In genomic region chr1:109370712-109371270, GRCh38 we compare ENCODE assay signal across 9 cellular contexts. TPM values are rescaled to one million over a fixed set of nuclear protein-coding genes. Genes with fewer than 3 reads are reported as not detected.
DNase-seq lines count a peak whose midpoint lies in the region; ATAC-seq and TF ChIP-seq lines count a peak whose summit lies in the region.
"Had no signal": no experiment of that assay in that cellular context is flagged by ENCODE, and none has a peak within 500 bp of the region (broad histone marks: within the 10 kb centered on the region; RNA-seq: fewer than 3 reads in every experiment).

No MANE protein-coding gene starts in this region.

- no peak overlapping the region for H2BK120ac ChIP-seq in mesenchymal stem cell (ENCODE audit: low read depth, low read length)

- no peak overlapping the region for H3K23ac ChIP-seq in mesenchymal stem cell (ENCODE audit: low read length in 2 of 2)

- intact Hi-C loops in natural killer cell (cut with micrococcal nuclease) = no loop called here

- H3K4me3 Mint-ChIP-seq in natural killer cell treated with Interleukin-12 subunit alpha and Interleukin-12 subunit beta and Interleukin-15 and Interleukin-18, amount 100 ng/mL, for 72 hours = peak overlapping the region; percentile 2
- no peak overlapping the region for H3K4me3 Mint-ChIP-seq in natural killer cell
- H3K4me3 Mint-ChIP-seq in brain = peak overlapping the region in 1 of 5 experiments; percentile 70

- H2AFZ ChIP-seq in mesenchymal stem cell (ENCODE audit: low read depth, low read length) = no peak overlapping the region

- peaks cover 0 to 7% of the 10 kb centered on the region in 2 experiments for H3K36me3 ChIP-seq in mesenchymal stem cell (ENCODE audit: control insufficient read depth in 1 of 2, insufficient read depth in 2 of 2, low read depth in 1 of 2, low read length in 2 of 2)

- H3K4me1 ChIP-seq in mesenchymal stem cell (ENCODE audit: control insufficient read depth, insufficient read depth, low read depth, low read length) = peaks cover 7% of the 10 kb centered on the region

- no peak for ATAC-seq in natural killer cell treated with Interleukin-12 subunit alpha and Interleukin-12 subunit beta and Interleukin-15 and Interleukin-18, amount 100 ng/mL, for 72 hours
- ATAC-seq in natural killer cell (no peak), HG02970 (IDR thresholded peaks at IDR 0.05; ENCODE audit: low FRiP score, unreplicated experiment) (no peak), GM21447 (IDR thresholded peaks at IDR 0.05; ENCODE audit: unreplicated experiment) (no peak), HG02885 (IDR thresholded peaks at IDR 0.05; ENCODE audit: poor library complexity, unreplicated experiment) (no peak)

- H2AK5ac ChIP-seq in mesenchymal stem cell (ENCODE audit: low read length, severe bottlenecking) = no peak overlapping the region

- peak overlapping the region; percentile 80 for H2BK5ac ChIP-seq in mesenchymal stem cell (ENCODE audit: low read depth, low read length, poor library complexity, severe bottlenecking)

- H4K91ac ChIP-seq in mesenchymal stem cell (ENCODE audit: low read length) = no peak overlapping the region

- WGBS in mesenchymal stem cell = under 1% methylated on average over 7 of the region's 7 CpGs

- H3K4me2 ChIP-seq in mesenchymal stem cell (ENCODE audit: low read length, poor library complexity, severe bottlenecking) = peak overlapping the region; percentile 12

- peaks cover 11 to 25% of the 10 kb centered on the region in 2 donors for H3K27me3 Mint-ChIP-seq in natural killer cell treated with Interleukin-12 subunit alpha and Interleukin-12 subunit beta and Interleukin-15 and Interleukin-18, amount 100 ng/mL, for 72 hours
- peaks cover 0 to 8% of the 10 kb centered on the region in 2 donors for H3K27me3 Mint-ChIP-seq in natural killer cell (ENCODE audit: low read depth in 2 of 2)
- no peaks in the 10 kb centered on the region for H3K27me3 Mint-ChIP-seq in brain

- H3K18ac ChIP-seq in mesenchymal stem cell (ENCODE audit: low read depth in 1 of 2, low read length in 2 of 2) = peak overlapping the region; percentile 66 to 68

- H3K36me3 Mint-ChIP-seq in natural killer cell treated with Interleukin-12 subunit alpha and Interleukin-12 subunit beta and Interleukin-15 and Interleukin-18, amount 100 ng/mL, for 72 hours = no peaks in the 10 kb centered on the region
- H3K36me3 Mint-ChIP-seq in natural killer cell (no peaks in the 10 kb centered on the region), brain (peaks cover 47% of the 10 kb centered on the region)

- no peak for DNase-seq in natural killer cell treated with Interleukin-12 subunit alpha and Interleukin-12 subunit beta and Interleukin-15 and Interleukin-18, amount 100 ng/mL, for 72 hours (ENCODE audit: low spot score)
- DNase-seq in natural killer cell = no peak
- DNase-seq in mesenchymal stem cell = peak; percentile 93
- no peak for DNase-seq in NCI-H146 (lab: John Stamatoyannopoulos, UW)
- DNase-seq: glutamatergic neuron had no signal

- peak overlapping the region in 1 of 2 experiments; percentile 12 for H3K4me3 ChIP-seq in mesenchymal stem cell (ENCODE audit: insufficient read depth in 1 of 2, low read depth in 1 of 2, low read length in 2 of 2)

- H3K27ac ChIP-seq in mesenchymal stem cell (ENCODE audit: low read length, poor library complexity, severe bottlenecking) = peak overlapping the region; percentile 99

- peak overlapping the region in 1 of 2 experiments; percentile 79 for H3K4ac ChIP-seq in mesenchymal stem cell (ENCODE audit: low read depth in 1 of 2, low read length in 2 of 2)

- peak overlapping the region in 1 of 2 donors; percentile 38 for H3K27ac Mint-ChIP-seq in natural killer cell treated with Interleukin-12 subunit alpha and Interleukin-12 subunit beta and Interleukin-15 and Interleukin-18, amount 100 ng/mL, for 72 hours
- no peak overlapping the region for H3K27ac Mint-ChIP-seq in natural killer cell
- peak overlapping the region in 3 of 5 experiments; percentile 66 to 92 (median 77) for H3K27ac Mint-ChIP-seq in brain

- no peak overlapping the region for H3K14ac ChIP-seq in mesenchymal stem cell (ENCODE audit: low read length in 2 of 2)

- no peaks in the 10 kb centered on the region for H3K27me3 ChIP-seq in mesenchymal stem cell (ENCODE audit: control insufficient read depth in 1 of 2, insufficient read depth in 1 of 2, low read length in 2 of 2)

- peaks cover 8 to 9% of the 10 kb centered on the region in 2 donors for H3K4me1 Mint-ChIP-seq in natural killer cell treated with Interleukin-12 subunit alpha and Interleukin-12 subunit beta and Interleukin-15 and Interleukin-18, amount 100 ng/mL, for 72 hours (ENCODE audit: low read depth in 2 of 2)
- H3K4me1 Mint-ChIP-seq in natural killer cell (peaks cover 8% of the 10 kb centered on the region in 2 donors), brain (peaks cover 33% of the 10 kb centered on the region)

- no peaks in the 10 kb centered on the region for H3K9me3 Mint-ChIP-seq in natural killer cell treated with Interleukin-12 subunit alpha and Interleukin-12 subunit beta and Interleukin-15 and Interleukin-18, amount 100 ng/mL, for 72 hours
- no peaks in the 10 kb centered on the region for H3K9me3 Mint-ChIP-seq in natural killer cell
- H3K9me3 Mint-ChIP-seq in brain = peaks cover 0 to 11% (median 6%) of the 10 kb centered on the region in 5 experiments

- peak overlapping the region; percentile 63 for H3K9ac ChIP-seq in mesenchymal stem cell (ENCODE audit: low read length)

- H3K79me1 ChIP-seq in mesenchymal stem cell (replicated peaks; ENCODE audit: low read length, poor library complexity, severe bottlenecking) = peaks cover 11% of the 10 kb centered on the region

- H2BK15ac ChIP-seq in mesenchymal stem cell (ENCODE audit: low read depth, poor library complexity, severe bottlenecking) = no peak overlapping the region

- no peaks in the 10 kb centered on the region for H3K9me3 ChIP-seq in mesenchymal stem cell (ENCODE audit: control insufficient read depth, low read length)

- no peak overlapping the region for H4K8ac ChIP-seq in mesenchymal stem cell (ENCODE audit: low read length)

- no peak for TF ChIP-seq CTCF in natural killer cell (IDR thresholded peaks at IDR 0.05)
- TF ChIP-seq CTCF in brain (conservative IDR thresholded peaks at IDR 0.05) = no peak

- peak overlapping the region in 1 of 2 experiments; percentile 78 for H2BK12ac ChIP-seq in mesenchymal stem cell (ENCODE audit: low read length in 2 of 2)

RNA-seq across cellular contexts. Expression of gene SORT1, which starts 26.9 kb away (rescaled TPM):
- total RNA-seq in natural killer cell treated with Interleukin-12 subunit alpha and Interleukin-12 subunit beta and Interleukin-15 and Interleukin-18, amount 100 ng/mL, for 72 hours = 1 to 10 TPM; 5.8 to 7.9 TPM
- total RNA-seq in natural killer cell = 1 to 10 TPM; 2.7 to 7.1 (median 3.7) TPM
- 107 TPM for polyA plus RNA-seq in brain (ENCODE audit: insufficient read depth, low read depth, low replicate concordance)
- 42.3 TPM for polyA plus RNA-seq in mesenchymal stem cell (2013, experiment 1 of 2)
- 43.1 TPM for polyA plus RNA-seq in mesenchymal stem cell (2013, experiment 2 of 2)

RNA-seq across cellular contexts. Expression of gene PSMA5, which starts 55.5 kb away (rescaled TPM):
- 100 to 1,000 TPM; 194 to 201 TPM for total RNA-seq in natural killer cell treated with Interleukin-12 subunit alpha and Interleukin-12 subunit beta and Interleukin-15 and Interleukin-18, amount 100 ng/mL, for 72 hours
- total RNA-seq in natural killer cell = 10 to 100 TPM; 54.7 to 76.0 (median 59.6) TPM
- polyA plus RNA-seq in brain (ENCODE audit: insufficient read depth, low read depth, low replicate concordance) = 48.5 TPM
- polyA plus RNA-seq in mesenchymal stem cell (2013, experiment 1 of 2) = 80.5 TPM
- 87.1 TPM for polyA plus RNA-seq in mesenchymal stem cell (2013, experiment 2 of 2)

Comparison
In these comparisons a context has a peak if more than half of its experiments do, and no peak if none do; other contexts are left out.
1. H3K27ac Mint-ChIP-seq: peak in brain (3 of 5); none in natural killer cell (0 of 2).